In genomic region chr17:63314766-63315165, GRCh38 we compare ENCODE assay signal across 37 cellular contexts.
"Had no signal": no experiment of that assay in that cellular context is flagged by ENCODE, and none has a peak within 500 bp of the region (broad histone marks: within the 10 kb centered on the region; RNA-seq: fewer than 3 reads in every experiment).

No MANE protein-coding gene starts in this region.

- H3K36me3 ChIP-seq: adrenal gland, breast epithelium had no signal

- H3K27me3 Mint-ChIP-seq: activated CD8-positive, alpha-beta T cell treated with anti-CD3 and anti-CD28 coated beads for 36 hours; activated T-cell treated with anti-CD3 and anti-CD28 coated beads, Interleukin-2, amount 50 U/mL, for 24 hours had no signal

- ATAC-seq: activated CD8-positive, alpha-beta T cell treated with anti-CD3 and anti-CD28 coated beads for 36 hours; activated naive CD4-positive, alpha-beta T cell treated with anti-CD3 and anti-CD28 coated beads, Interleukin-2, amount 50 U/mL, for 72 hours; body of pancreas; Right ventricle myocardium inferior; SK-N-SH treated with all-trans-retinoic acid at 6 μM for 48 hours had no signal

- H3K27ac Mint-ChIP-seq: activated CD4-positive, alpha-beta T cell treated with anti-CD3 and anti-CD28 coated beads, Interleukin-2, amount 10 ng/mL, durations not matched to agents 24 days and 14 days; activated CD8-positive, alpha-beta T cell treated with anti-CD3 and anti-CD28 coated beads for 36 hours; activated naive CD4-positive, alpha-beta T cell treated with anti-CD3 and anti-CD28 coated beads for 36 hours; activated naive CD4-positive, alpha-beta T cell treated with anti-CD3 and anti-CD28 coated beads, Interleukin-2, amount 50 U/mL, for 72 hours; activated T-cell treated with anti-CD3 and anti-CD28 coated beads, Interleukin-2, amount 50 U/mL, for 24 hours; activated T-helper 1 cell treated with anti-CD3 and anti-CD28 coated beads, Interleukin-12 subunit alpha, Interleukin-12 subunit beta, Interleukin-2, Interleukin-4 antibody, amounts not matched to agents 30 ng/mL and 10 ng/mL and 1 ng/mL, durations not matched to agents 14 hours and 24 hours and 36 hours had no signal

- H3K9me3 Mint-ChIP-seq: activated naive CD4-positive, alpha-beta T cell treated with anti-CD3 and anti-CD28 coated beads, Interleukin-2, amount 50 U/mL, for 72 hours; activated T-cell treated with anti-CD3 and anti-CD28 coated beads, Interleukin-2, amount 50 U/mL, for 24 hours had no signal

- H3K9me3 ChIP-seq: adrenal gland, body of pancreas, breast epithelium had no signal

- FAIRE-seq: astrocyte, RCC 7860 had no signal

- H3K4me1 ChIP-seq: adrenal gland, body of pancreas, breast epithelium had no signal

- H3K4me3 Mint-ChIP-seq: activated CD4-positive, alpha-beta T cell treated with anti-CD3 and anti-CD28 coated beads, Interleukin-2, amount 10 ng/mL, durations not matched to agents 24 days and 14 days; activated CD8-positive, alpha-beta T cell treated with anti-CD3 and anti-CD28 coated beads for 36 hours; activated naive CD4-positive, alpha-beta T cell treated with anti-CD3 and anti-CD28 coated beads for 36 hours; activated T-cell treated with anti-CD3 and anti-CD28 coated beads, Interleukin-2, amount 50 U/mL, for 24 hours; activated T-helper 1 cell treated with anti-CD3 and anti-CD28 coated beads, Interleukin-12 subunit alpha, Interleukin-12 subunit beta, Interleukin-2, Interleukin-4 antibody, amounts not matched to agents 30 ng/mL and 10 ng/mL and 1 ng/mL, durations not matched to agents 14 hours and 24 hours and 36 hours had no signal

- H3K27me3 ChIP-seq: adrenal gland, body of pancreas, breast epithelium had no signal

- H3K27ac ChIP-seq: adrenal gland, body of pancreas, breast epithelium, KMS-11, PC-9, RWPE1, WERI-Rb-1 had no signal

- DNase-seq: activated CD4-positive, alpha-beta T cell treated with anti-CD3 and anti-CD28 coated beads, Interleukin-2, amount 10 ng/mL, durations not matched to agents 24 days and 14 days; activated CD4-positive, alpha-beta T cell treated with anti-CD3 and anti-CD28 coated beads, Interleukin-2, amount 50 U/mL, for 4 hours; activated CD8-positive, alpha-beta T cell treated with anti-CD3 and anti-CD28 coated beads for 36 hours; activated gamma-delta T cell treated with Interleukin-2 at 50 U/mL for 16 hours; activated naive CD4-positive, alpha-beta T cell treated with anti-CD3 and anti-CD28 coated beads for 36 hours; activated T-cell treated with anti-CD3 and anti-CD28 coated beads, Interleukin-2, amount 50 U/mL, for 24 hours; adrenal gland; body of pancreas; MM.1S; MV-4-11; NCI-H1092; NCI-H1417; NCI-H146; NCI-H187; NCI-H2081; NCI-H2171 treated with DMSO at 0.1 percent for 48 hours; NCI-H2227 treated with DMSO at 0.1 percent for 48 hours; NCI-H446 treated with DMSO at 0.1 percent for 48 hours; NCI-H524; NCI-H748 treated with DMSO at 0.1 percent for 48 hours; NK-92 treated with Interleukin-12 subunit alpha and Interleukin-12 subunit beta, amount 100 ng/mL, for 24 hours; PC-9; SIG-M5; SW 1271; T-helper 1 cell; T-helper 2 cell; T-helper 9 cell; WERI-Rb-1 had no signal

- H3K4me3 ChIP-seq: adrenal gland, body of pancreas, breast epithelium, PC-9 had no signal
